28 cellular contexts compared by ENCODE assay signal in genomic region chr7:29841926-29842671, GRCh38. TPM values are rescaled to one million over a fixed set of nuclear protein-coding genes. Genes with fewer than 3 reads are reported as not detected.
DNase-seq lines count a peak whose midpoint lies in the region; ATAC-seq and TF ChIP-seq lines count a peak whose summit lies in the region.
"Had no signal": no experiment of that assay in that cellular context is flagged by ENCODE, and none has a peak within 500 bp of the region (broad histone marks: within the 10 kb centered on the region; RNA-seq: fewer than 3 reads in every experiment).

No MANE protein-coding gene starts in this region.

- no peak for TF ChIP-seq POLR2A in testis (IDR thresholded peaks at IDR 0.05)

- H3K4me2 ChIP-seq in neural cell (ENCODE audit: low read length) (peak overlapping the region; percentile 40), mesendoderm (ENCODE audit: low read length) (no peak overlapping the region)
- H3K4me2 ChIP-seq: KMS-11 had no signal

- peaks cover 3% of the 10 kb centered on the region for H3K27me3 Mint-ChIP-seq in brain
- H3K27me3 Mint-ChIP-seq in T-helper 2 cell treated with Interferon-gamma antibody and Interleukin-4, amounts not matched to agents 5 μg/mL and 100 μg/mL, for 36 hours (ENCODE audit: low read depth): peaks cover 6% of the 10 kb centered on the region

- H3K27ac ChIP-seq in neural cell (ENCODE audit: low read length) (peak overlapping the region; percentile 66), testis (peak overlapping the region; percentile 51 to 64), mesendoderm (ENCODE audit: low read depth, low read length) (no peak overlapping the region)
- H3K27ac ChIP-seq: 22Rv1, KMS-11, SJSA1 had no signal

- no peaks in the 10 kb centered on the region for H3K79me2 ChIP-seq in neural cell (replicated peaks; ENCODE audit: insufficient read depth, low read length)
- H3K79me2 ChIP-seq in mesendoderm (ENCODE audit: control insufficient read depth, insufficient read depth, low read length): no peaks in the 10 kb centered on the region

- H3K9me3 ChIP-seq in neural cell (ENCODE audit: low read length): no peaks in the 10 kb centered on the region
- H3K9me3 ChIP-seq in testis: no peaks in the 10 kb centered on the region
- H3K9me3 ChIP-seq: BE2C, HAP-1, SJSA1 had no signal

- H2BK5ac ChIP-seq in mesendoderm (ENCODE audit: low read length): no peak overlapping the region

- DNase-seq in NCI-H82 (lab: John Stamatoyannopoulos, UW): peak; percentile 16
- DNase-seq in NCI-H82 treated with DMSO at 0.1 percent for 48 hours (lab: John Stamatoyannopoulos, UW; ENCODE audit: unreplicated experiment): no peak
- peak; percentile 54 for DNase-seq in testis
- DNase-seq in T-helper 2 cell treated with Interferon-gamma antibody and Interleukin-4, amounts not matched to agents 5 μg/mL and 100 μg/mL, for 36 hours (ENCODE audit: low spot score): no peak
- no peak for DNase-seq in mesendoderm
- DNase-seq: BE2C; Calu3; CD8-positive, alpha-beta memory T cell; GF-D8; GOT3; HFFc6; IMR-90; MM.1S; NCI-H2081 treated with DMSO at 0.1 percent for 48 hours; NCI-H2171; NCI-H226; NCI-H510A treated with DMSO at 0.1 percent for 48 hours; PC-3; Right ventricle myocardium superior; RPMI8226 had no signal

- no peaks in the 10 kb centered on the region for H3K27me3 ChIP-seq in neural cell (ENCODE audit: insufficient read depth, low read depth, low read length)
- H3K27me3 ChIP-seq in testis: no peaks in the 10 kb centered on the region
- H3K27me3 ChIP-seq in mesendoderm (ENCODE audit: insufficient read depth, low read length, poor library complexity): no peaks in the 10 kb centered on the region

- ATAC-seq in HG02610 (IDR thresholded peaks at IDR 0.05; ENCODE audit: unreplicated experiment): no peak
- ATAC-seq: PC-3 had no signal

- intact Hi-C loops in testis (cut with DNase I; ENCODE audit: low total_unique reads): no loop called here

- H3K4me3 Mint-ChIP-seq in brain: peak overlapping the region in 3 of 5 experiments; percentile 67 to 78 (median 68)
- H3K4me3 Mint-ChIP-seq in T-helper 2 cell treated with Interferon-gamma antibody and Interleukin-4, amounts not matched to agents 5 μg/mL and 100 μg/mL, for 36 hours: no peak overlapping the region
- H3K4me3 Mint-ChIP-seq: CD14-positive monocyte; CD8-positive, alpha-beta memory T cell; HFFc6 had no signal

- H3K4me1 ChIP-seq in testis (peaks cover 61% of the 10 kb centered on the region), mesendoderm (ENCODE audit: control insufficient read depth, low read depth, low read length) (no peaks in the 10 kb centered on the region)
- H3K4me1 ChIP-seq: BE2C, SJSA1 had no signal

- peak overlapping the region; percentile 34 for H3K4me3 ChIP-seq in neural cell (ENCODE audit: low read length)
- H3K4me3 ChIP-seq in testis: no peak overlapping the region
- H3K4me3 ChIP-seq in mesendoderm (ENCODE audit: low read length): no peak overlapping the region
- H3K4me3 ChIP-seq: HAP-1, SJSA1 had no signal

- TF ChIP-seq RAD21 in neural cell (conservative IDR thresholded peaks at IDR 0.05): no peak

- H3K36me3 Mint-ChIP-seq in brain: no peaks in the 10 kb centered on the region
- H3K36me3 Mint-ChIP-seq in T-helper 2 cell treated with Interferon-gamma antibody and Interleukin-4, amounts not matched to agents 5 μg/mL and 100 μg/mL, for 36 hours (ENCODE audit: low read depth): no peaks in the 10 kb centered on the region
- H3K36me3 Mint-ChIP-seq: CD14-positive monocyte; CD8-positive, alpha-beta memory T cell had no signal

- no peaks in the 10 kb centered on the region for H4K20me1 ChIP-seq in neural cell (ENCODE audit: insufficient read depth)

- peak overlapping the region in 4 of 5 experiments; percentile 20 to 91 (median 72) for H3K27ac Mint-ChIP-seq in brain
- no peak overlapping the region for H3K27ac Mint-ChIP-seq in T-helper 2 cell treated with Interferon-gamma antibody and Interleukin-4, amounts not matched to agents 5 μg/mL and 100 μg/mL, for 36 hours
- H3K27ac Mint-ChIP-seq: CD14-positive monocyte, HFFc6 had no signal

- peak overlapping the region; percentile 47 for H2AFZ ChIP-seq in neural cell (ENCODE audit: low read depth, low read length)

- H3K79me1 ChIP-seq in mesendoderm (ENCODE audit: low read length): no peaks in the 10 kb centered on the region

- H2BK120ac ChIP-seq in mesendoderm (ENCODE audit: low read depth, low read length): no peak overlapping the region

- TF ChIP-seq CTCF in brain (conservative IDR thresholded peaks at IDR 0.05) (no peak), neural cell (IDR thresholded peaks at IDR 0.05; ENCODE audit: poor library complexity, severe bottlenecking) (no peak), testis (IDR thresholded peaks at IDR 0.05) (no peak)

- no peak for TF ChIP-seq EP300 in neural cell (conservative IDR thresholded peaks at IDR 0.05; ENCODE audit: poor library complexity, severe bottlenecking)

- H3K9me2 ChIP-seq in neural cell (ENCODE audit: insufficient read depth, low read length): no peaks in the 10 kb centered on the region

- H3F3A ChIP-seq in neural cell (ENCODE audit: insufficient read depth, low read length, poor library complexity, severe bottlenecking): peaks cover 16% of the 10 kb centered on the region

- H3K18ac ChIP-seq in mesendoderm (ENCODE audit: low read length): no peak overlapping the region

- H3K23ac ChIP-seq in mesendoderm (ENCODE audit: low read length): no peak overlapping the region

- WGBS in testis, 2 donors: 60 to 72% methylated on average over 11 of the region's 11 CpGs
- no CpG with 5 or more reads among the region's 11 CpGs for WGBS in mesendoderm (ENCODE audit: extremely low coverage, insufficient coverage, low lambda C conversion rate)

- no peak overlapping the region for H2BK15ac ChIP-seq in mesendoderm (replicated peaks; ENCODE audit: low read depth)

- no peak overlapping the region for H4K8ac ChIP-seq in mesendoderm (ENCODE audit: low read depth, low read length)

- H3K36me3 ChIP-seq in neural cell (ENCODE audit: insufficient read depth, low read length): no peaks in the 10 kb centered on the region
- H3K36me3 ChIP-seq in testis (ENCODE audit: low read depth, missing control alignments): no peaks in the 10 kb centered on the region
- no peaks in the 10 kb centered on the region for H3K36me3 ChIP-seq in mesendoderm (ENCODE audit: control insufficient read depth, insufficient read depth, low read length)
- H3K36me3 ChIP-seq: BE2C, HAP-1, SJSA1 had no signal

- no peak overlapping the region for H4K5ac ChIP-seq in mesendoderm (ENCODE audit: low read length)

- no peak overlapping the region for H2AK5ac ChIP-seq in mesendoderm (ENCODE audit: low read length)

- H3K9ac ChIP-seq in neural cell (ENCODE audit: low read length) (peak overlapping the region; percentile 46), mesendoderm (ENCODE audit: low read length) (no peak overlapping the region)
- H3K9ac ChIP-seq: KMS-11 had no signal

- peaks cover 66% of the 10 kb centered on the region for H3K4me1 Mint-ChIP-seq in brain
- H3K4me1 Mint-ChIP-seq in T-helper 2 cell treated with Interferon-gamma antibody and Interleukin-4, amounts not matched to agents 5 μg/mL and 100 μg/mL, for 36 hours (ENCODE audit: low read depth): no peaks in the 10 kb centered on the region
- H3K4me1 Mint-ChIP-seq: CD14-positive monocyte; CD8-positive, alpha-beta memory T cell had no signal

- H3K4ac ChIP-seq in mesendoderm (ENCODE audit: low read depth, low read length): no peak overlapping the region

- H3K9me3 Mint-ChIP-seq in brain: no peaks in the 10 kb centered on the region
- H3K9me3 Mint-ChIP-seq in T-helper 2 cell treated with Interferon-gamma antibody and Interleukin-4, amounts not matched to agents 5 μg/mL and 100 μg/mL, for 36 hours: no peaks in the 10 kb centered on the region
- H3K9me3 Mint-ChIP-seq: CD8-positive, alpha-beta memory T cell; HFFc6 had no signal

- no peak overlapping the region for H3K56ac ChIP-seq in mesendoderm (ENCODE audit: low read length)

TF ChIP-seq in neural cell, 6 proteins besides CTCF, POLR2A, EP300 and RAD21:
- TF ChIP-seq TAF1 (IDR thresholded peaks at IDR 0.05; ENCODE audit: low read depth): no peak
- TF ChIP-seq SMC3 (conservative IDR thresholded peaks at IDR 0.05; ENCODE audit: poor library complexity): no peak
- TF ChIP-seq POLR2AphosphoS5 (IDR thresholded peaks at IDR 0.05): no peak

RNA-seq across cellular contexts. Expression of gene WIPF3, which starts 35.8 kb away (rescaled TPM):
- polyA plus RNA-seq in brain (ENCODE audit: insufficient read depth, low read depth, low replicate concordance): 17.6 TPM
- polyA plus RNA-seq in neural cell: 3.8 and 4.6 TPM in 2 replicates
- polyA minus RNA-seq in neural cell: 4.1 and 6.7 TPM in 2 replicates
- 100 to 1,000 TPM in 1 of 2 donors, 10 to 100 TPM in 1; 80.7 to 110 TPM for total RNA-seq in testis
- 42.7 TPM for polyA plus RNA-seq in testis (ENCODE audit: insufficient read depth, low read depth, low replicate concordance)
- polyA plus RNA-seq in mesendoderm (2013, experiment 1 of 2): 5.9 TPM
- 5.9 TPM for polyA plus RNA-seq in mesendoderm (2013, experiment 2 of 2)
- total RNA-seq: CD8-positive, alpha-beta memory T cell; HFFc6; IMR-90; SJSA1 had no signal
- polyA plus RNA-seq: CD14-positive monocyte; CD8-positive, alpha-beta memory T cell; IMR-90 had no signal

Comparison
In these comparisons a context has a peak if more than half of its experiments do, and no peak if none do; other contexts are left out.
1. DNase-seq: peak in NCI-H82 (single experiment) and testis (single experiment); none in NCI-H82 treated with DMSO at 0.1 percent for 48 hours (single experiment), T-helper 2 cell treated with Interferon-gamma antibody and Interleukin-4, amounts not matched to agents 5 μg/mL and 100 μg/mL, for 36 hours (single experiment) and mesendoderm (single experiment).